ENCODE assay signal across 3 cellular contexts in the genomic region with DNA sequence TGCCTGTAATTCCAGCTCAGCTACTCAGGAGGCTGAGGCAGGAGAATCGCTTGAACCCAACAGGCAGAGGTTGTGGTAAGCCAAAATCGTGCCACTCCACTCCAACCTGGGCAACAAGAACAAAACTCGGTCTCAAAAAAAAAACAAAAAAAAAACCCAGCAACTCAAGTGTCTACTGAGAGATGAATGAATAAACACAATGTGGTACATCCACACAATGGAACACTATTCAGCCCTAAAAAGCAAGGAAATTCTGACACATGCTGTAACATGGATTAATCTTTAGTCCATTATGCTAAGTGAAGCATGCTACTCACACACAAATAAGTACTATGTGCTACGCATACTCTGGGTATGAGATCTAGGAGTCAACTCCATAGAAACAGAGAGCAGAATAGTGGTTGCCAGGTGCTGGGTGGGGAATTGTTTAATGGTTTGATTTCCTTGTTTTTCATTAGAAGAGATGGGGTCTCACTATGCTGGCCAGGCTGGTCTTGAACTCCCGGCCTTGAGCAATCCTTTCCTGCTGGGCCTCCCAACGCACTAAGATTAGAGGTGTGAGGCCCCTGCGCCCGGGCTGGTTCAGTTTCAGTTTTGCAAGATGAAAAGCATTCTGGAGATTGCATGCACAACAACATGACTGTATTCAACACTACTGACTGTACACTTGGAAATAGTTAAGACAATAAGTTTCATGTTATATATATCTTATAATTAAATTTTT.
TF ChIP-seq lines count a peak whose summit lies in the region.

No MANE protein-coding gene starts in this region.

TF ChIP-seq in SK-N-SH treated with all-trans-retinoic acid at 6 μM for 48 hours, 23 proteins besides CTCF, POLR2A, EP300 and RAD21:
- TF ChIP-seq ARNTL (CRISPR knock-in tag; IDR thresholded peaks at IDR 0.05; ENCODE audit: borderline replicate concordance, low read depth): no peak
- no peak for TF ChIP-seq ZFP30 (CRISPR knock-in tag; IDR thresholded peaks at IDR 0.05)
- TF ChIP-seq ZNF8 (CRISPR knock-in tag; IDR thresholded peaks at IDR 0.05): peak; percentile 61; the same call in 1 of the 2 replicates
- TF ChIP-seq, protein P1, sequence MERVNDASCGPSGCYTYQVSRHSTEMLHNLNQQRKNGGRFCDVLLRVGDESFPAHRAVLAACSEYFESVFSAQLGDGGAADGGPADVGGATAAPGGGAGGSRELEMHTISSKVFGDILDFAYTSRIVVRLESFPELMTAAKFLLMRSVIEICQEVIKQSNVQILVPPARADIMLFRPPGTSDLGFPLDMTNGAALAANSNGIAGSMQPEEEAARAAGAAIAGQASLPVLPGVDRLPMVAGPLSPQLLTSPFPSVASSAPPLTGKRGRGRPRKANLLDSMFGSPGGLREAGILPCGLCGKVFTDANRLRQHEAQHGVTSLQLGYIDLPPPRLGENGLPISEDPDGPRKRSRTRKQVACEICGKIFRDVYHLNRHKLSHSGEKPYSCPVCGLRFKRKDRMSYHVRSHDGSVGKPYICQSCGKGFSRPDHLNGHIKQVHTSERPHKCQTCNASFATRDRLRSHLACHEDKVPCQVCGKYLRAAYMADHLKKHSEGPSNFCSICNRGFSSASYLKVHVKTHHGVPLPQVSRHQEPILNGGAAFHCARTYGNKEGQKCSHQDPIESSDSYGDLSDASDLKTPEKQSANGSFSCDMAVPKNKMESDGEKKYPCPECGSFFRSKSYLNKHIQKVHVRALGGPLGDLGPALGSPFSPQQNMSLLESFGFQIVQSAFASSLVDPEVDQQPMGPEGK (CRISPR knock-in tag; IDR thresholded peaks at IDR 0.05; ENCODE audit: borderline replicate concordance): no peak

TF ChIP-seq in SK-N-SH, 30 proteins besides CTCF, POLR2A, EP300 and RAD21:
- no peak for TF ChIP-seq YY1 (IDR thresholded peaks at IDR 0.05; ENCODE audit: low read depth)
- TF ChIP-seq SIN3A (IDR thresholded peaks at IDR 0.05; ENCODE audit: borderline replicate concordance, low read depth, low read length): no peak
- no peak for TF ChIP-seq USF2 (IDR thresholded peaks at IDR 0.05; ENCODE audit: borderline replicate concordance, low read depth, low read length)
- TF ChIP-seq TEAD4 (IDR thresholded peaks at IDR 0.05; ENCODE audit: borderline replicate concordance, insufficient read depth): no peak
- TF ChIP-seq, protein P2, sequence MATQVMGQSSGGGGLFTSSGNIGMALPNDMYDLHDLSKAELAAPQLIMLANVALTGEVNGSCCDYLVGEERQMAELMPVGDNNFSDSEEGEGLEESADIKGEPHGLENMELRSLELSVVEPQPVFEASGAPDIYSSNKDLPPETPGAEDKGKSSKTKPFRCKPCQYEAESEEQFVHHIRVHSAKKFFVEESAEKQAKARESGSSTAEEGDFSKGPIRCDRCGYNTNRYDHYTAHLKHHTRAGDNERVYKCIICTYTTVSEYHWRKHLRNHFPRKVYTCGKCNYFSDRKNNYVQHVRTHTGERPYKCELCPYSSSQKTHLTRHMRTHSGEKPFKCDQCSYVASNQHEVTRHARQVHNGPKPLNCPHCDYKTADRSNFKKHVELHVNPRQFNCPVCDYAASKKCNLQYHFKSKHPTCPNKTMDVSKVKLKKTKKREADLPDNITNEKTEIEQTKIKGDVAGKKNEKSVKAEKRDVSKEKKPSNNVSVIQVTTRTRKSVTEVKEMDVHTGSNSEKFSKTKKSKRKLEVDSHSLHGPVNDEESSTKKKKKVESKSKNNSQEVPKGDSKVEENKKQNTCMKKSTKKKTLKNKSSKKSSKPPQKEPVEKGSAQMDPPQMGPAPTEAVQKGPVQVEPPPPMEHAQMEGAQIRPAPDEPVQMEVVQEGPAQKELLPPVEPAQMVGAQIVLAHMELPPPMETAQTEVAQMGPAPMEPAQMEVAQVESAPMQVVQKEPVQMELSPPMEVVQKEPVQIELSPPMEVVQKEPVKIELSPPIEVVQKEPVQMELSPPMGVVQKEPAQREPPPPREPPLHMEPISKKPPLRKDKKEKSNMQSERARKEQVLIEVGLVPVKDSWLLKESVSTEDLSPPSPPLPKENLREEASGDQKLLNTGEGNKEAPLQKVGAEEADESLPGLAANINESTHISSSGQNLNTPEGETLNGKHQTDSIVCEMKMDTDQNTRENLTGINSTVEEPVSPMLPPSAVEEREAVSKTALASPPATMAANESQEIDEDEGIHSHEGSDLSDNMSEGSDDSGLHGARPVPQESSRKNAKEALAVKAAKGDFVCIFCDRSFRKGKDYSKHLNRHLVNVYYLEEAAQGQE (IDR thresholded peaks at IDR 0.05; ENCODE audit: low read depth, low read length): no peak
- no peak for TF ChIP-seq SMC3 (IDR thresholded peaks at IDR 0.05; ENCODE audit: low read depth, low read length)
- no peak for TF ChIP-seq RCOR1 (IDR thresholded peaks at IDR 0.05; ENCODE audit: low read length)
- TF ChIP-seq TCF12 (IDR thresholded peaks at IDR 0.05): no peak
- TF ChIP-seq NRF1 (IDR thresholded peaks at IDR 0.05; ENCODE audit: low read depth, low read length): no peak
- no peak for TF ChIP-seq MXI1 (IDR thresholded peaks at IDR 0.05; ENCODE audit: low read depth, low read length)
- no peak for TF ChIP-seq JUND (IDR thresholded peaks at IDR 0.05)
- no peak for TF ChIP-seq MAX (IDR thresholded peaks at IDR 0.05; ENCODE audit: low read depth)
- no peak for TF ChIP-seq TAF1 (IDR thresholded peaks at IDR 0.05; ENCODE audit: borderline replicate concordance, low read depth, low read length)
- TF ChIP-seq ELF1 (IDR thresholded peaks at IDR 0.05): no peak
- TF ChIP-seq RFX5 (IDR thresholded peaks at IDR 0.05; ENCODE audit: low read length): no peak
- TF ChIP-seq IRF3 (IDR thresholded peaks at IDR 0.05; ENCODE audit: low read depth, low read length): no peak
- no peak for TF ChIP-seq CHD2 (IDR thresholded peaks at IDR 0.05; ENCODE audit: low read length, partially characterized antibody)
- TF ChIP-seq EZH2phosphoT487 (IDR thresholded peaks at IDR 0.05; ENCODE audit: borderline replicate concordance, low read depth): no peak
- TF ChIP-seq POLR2AphosphoS5 (IDR thresholded peaks at IDR 0.05; ENCODE audit: low read depth, low read length): no peak
- TF ChIP-seq FOSL2 (IDR thresholded peaks at IDR 0.05; ENCODE audit: borderline replicate concordance, low read depth): no peak

TF ChIP-seq in HepG2, 621 proteins besides CTCF, POLR2A, EP300 and RAD21:
- TF ChIP-seq ZNF121 (CRISPR knock-in tag; IDR thresholded peaks at IDR 0.05) (0 out of 2 replicates have a peak, but pooled peaks have one; percentile 22), ZNF749 (CRISPR knock-in tag; IDR thresholded peaks at IDR 0.05; ENCODE audit: borderline replicate concordance) (no peak)
